23 cellular contexts compared by ENCODE assay signal in genomic region chr16:86935323-86935669, GRCh38.
A peak's percentile ranks its signal among the peaks of the same experiment; 100 is the strongest.
DNase-seq lines count a peak whose midpoint lies in the region; ATAC-seq and TF ChIP-seq lines count a peak whose summit lies in the region.
"Had no signal": no experiment of that assay in that cellular context is flagged by ENCODE, and none has a peak within 500 bp of the region (broad histone marks: within the 10 kb centered on the region; RNA-seq: fewer than 3 reads in every experiment).

No MANE protein-coding gene starts in this region.

- no peak overlapping the region for H3K4me3 Mint-ChIP-seq in GM23338
- H3K4me3 Mint-ChIP-seq in neural progenitor cell = no peak overlapping the region
- H3K4me3 Mint-ChIP-seq: CD8-positive, alpha-beta T cell had no signal

- no peak overlapping the region for H4K8ac ChIP-seq in mesenchymal stem cell (ENCODE audit: low read length)

- no peaks in the 10 kb centered on the region for H3K4me1 Mint-ChIP-seq in GM23338
- H3K4me1 Mint-ChIP-seq in neural progenitor cell = peaks cover 14% of the 10 kb centered on the region
- H3K4me1 Mint-ChIP-seq: IgD-negative memory B cell had no signal

- H3K9me3 Mint-ChIP-seq in GM23338 (peaks cover 12% of the 10 kb centered on the region), neural progenitor cell (peaks cover 13% of the 10 kb centered on the region)

- H3K27ac ChIP-seq in GM23338 (ENCODE audit: low read depth) = no peak overlapping the region
- peak overlapping the region; percentile 46 for H3K27ac ChIP-seq in ectodermal cell (ENCODE audit: insufficient read depth, low read depth, low read length, poor library complexity, severe bottlenecking)
- no peak overlapping the region for H3K27ac ChIP-seq in mesenchymal stem cell (ENCODE audit: low read length, poor library complexity, severe bottlenecking)
- no peak overlapping the region for H3K27ac ChIP-seq in neural progenitor cell
- no peak overlapping the region for H3K27ac ChIP-seq in breast epithelium
- H3K27ac ChIP-seq: A549, C4-2B, KMS-11 had no signal

- H3K36me3 ChIP-seq in GM23338 (ENCODE audit: insufficient read depth) = no peaks in the 10 kb centered on the region
- no peaks in the 10 kb centered on the region for H3K36me3 ChIP-seq in ectodermal cell (ENCODE audit: control insufficient read depth, insufficient read depth, low read length)
- H3K36me3 ChIP-seq in mesenchymal stem cell (ENCODE audit: control insufficient read depth in 1 of 2, insufficient read depth in 2 of 2, low read depth in 1 of 2, low read length in 2 of 2) = peaks cover 0 to 4% of the 10 kb centered on the region in 2 experiments
- H3K36me3 ChIP-seq in neural progenitor cell = no peaks in the 10 kb centered on the region
- no peaks in the 10 kb centered on the region for H3K36me3 ChIP-seq in breast epithelium

- 67 to 77% methylated on average over 6 of the region's 6 CpGs for WGBS in ectodermal cell, 2 experiments
- 98% methylated on average over 6 of the region's 6 CpGs for WGBS in mesenchymal stem cell

- no peak for ATAC-seq in GM23338
- ATAC-seq: A549; CD8-positive, alpha-beta T cell; GM12878; HCT116 had no signal

- intact Hi-C loops in posterior vena cava (cut with DNase I) (no loop called here), breast epithelium (cut with DNase I; ENCODE audit: low total_unique reads) (no loop called here)

- no peak overlapping the region for H3K27ac Mint-ChIP-seq in GM23338
- peak overlapping the region; percentile 40 for H3K27ac Mint-ChIP-seq in neural progenitor cell
- H3K27ac Mint-ChIP-seq: CD8-positive, alpha-beta T cell; IgD-negative memory B cell had no signal

- H4K91ac ChIP-seq in mesenchymal stem cell (ENCODE audit: low read length) = no peak overlapping the region

- no peaks in the 10 kb centered on the region for H3K79me1 ChIP-seq in mesenchymal stem cell (replicated peaks; ENCODE audit: low read length, poor library complexity, severe bottlenecking)

- peaks cover 7% of the 10 kb centered on the region for H3K4me1 ChIP-seq in GM23338 (ENCODE audit: insufficient read depth)
- H3K4me1 ChIP-seq in ectodermal cell (ENCODE audit: control insufficient read depth, insufficient read depth, low read length) = peaks cover 7% of the 10 kb centered on the region
- H3K4me1 ChIP-seq in mesenchymal stem cell (ENCODE audit: control insufficient read depth, insufficient read depth, low read depth, low read length) = peaks cover 1% of the 10 kb centered on the region
- H3K4me1 ChIP-seq in neural progenitor cell = peaks cover 5% of the 10 kb centered on the region
- H3K4me1 ChIP-seq in breast epithelium = peaks cover 0 to 4% of the 10 kb centered on the region in 2 donors
- H3K4me1 ChIP-seq: A549, Caco-2 had no signal

- no peaks in the 10 kb centered on the region for H3K9me2 ChIP-seq in GM23338 (ENCODE audit: insufficient read depth)

- H3K4me2 ChIP-seq in GM23338 (no peak overlapping the region), mesenchymal stem cell (ENCODE audit: low read length, poor library complexity, severe bottlenecking) (no peak overlapping the region), neural progenitor cell (no peak overlapping the region)
- H3K4me2 ChIP-seq: A549, KMS-11 had no signal

- H2BK120ac ChIP-seq in mesenchymal stem cell (ENCODE audit: low read depth, low read length) = no peak overlapping the region

- H2AFZ ChIP-seq in GM23338 (peak overlapping the region; percentile 38; the same call in 1 of the 2 replicates), mesenchymal stem cell (ENCODE audit: low read depth, low read length) (no peak overlapping the region), neural progenitor cell (replicated peaks) (no peak overlapping the region)

- DNase-seq in GM23338 (ENCODE audit: low spot score) (no peak), mesenchymal stem cell (no peak), neural progenitor cell (ENCODE audit: low spot score) (no peak), RPMI8226 (no peak), posterior vena cava (ENCODE audit: low spot score) (no peak), breast epithelium (ENCODE audit: low spot score in 2 of 2) (no peak), GF-D8 (lab: John Stamatoyannopoulos, UW) (no peak)
- DNase-seq: AML-193; Caco-2; CD8-positive, alpha-beta T cell; GOT3; MM.1S; NCI-H1694; NCI-H2029 treated with DMSO at 0.1 percent for 48 hours; NCI-H526 treated with DMSO at 0.1 percent for 48 hours; SHP77 had no signal

- H3K9me3 ChIP-seq in ectodermal cell (ENCODE audit: control insufficient read depth, low read length) = no peaks in the 10 kb centered on the region
- peaks cover 10% of the 10 kb centered on the region for H3K9me3 ChIP-seq in mesenchymal stem cell (ENCODE audit: control insufficient read depth, low read length)
- no peaks in the 10 kb centered on the region for H3K9me3 ChIP-seq in neural progenitor cell (ENCODE audit: low read depth)
- peaks cover 0 to 10% of the 10 kb centered on the region in 2 donors for H3K9me3 ChIP-seq in breast epithelium

- H3K79me2 ChIP-seq in GM23338 (replicated peaks; ENCODE audit: insufficient read depth) = no peaks in the 10 kb centered on the region
- no peaks in the 10 kb centered on the region for H3K79me2 ChIP-seq in neural progenitor cell (ENCODE audit: low read depth)

- no peak for TF ChIP-seq POLR2A in breast epithelium (IDR thresholded peaks at IDR 0.05)

- no peak overlapping the region for H2AK5ac ChIP-seq in mesenchymal stem cell (ENCODE audit: low read length, severe bottlenecking)

- H3K23ac ChIP-seq in mesenchymal stem cell (ENCODE audit: low read length in 2 of 2) = no peak overlapping the region

- H3K4me3 ChIP-seq in GM23338 = no peak overlapping the region
- no peak overlapping the region for H3K4me3 ChIP-seq in ectodermal cell (ENCODE audit: insufficient read depth, low read depth, low read length)
- H3K4me3 ChIP-seq in mesenchymal stem cell (ENCODE audit: insufficient read depth in 1 of 2, low read depth in 1 of 2, low read length in 2 of 2) = no peak overlapping the region
- no peak overlapping the region for H3K4me3 ChIP-seq in neural progenitor cell
- H3K4me3 ChIP-seq in breast epithelium = no peak overlapping the region
- H3K4me3 ChIP-seq: A549, GM12878 had no signal

- H3F3A ChIP-seq in GM23338 (replicated peaks; ENCODE audit: low read depth) = no peaks in the 10 kb centered on the region
- H3F3A ChIP-seq in neural progenitor cell (ENCODE audit: low read depth) = no peaks in the 10 kb centered on the region

- no peak overlapping the region for H3K4ac ChIP-seq in mesenchymal stem cell (ENCODE audit: low read depth in 1 of 2, low read length in 2 of 2)

- peak overlapping the region; percentile 46 for H2BK15ac ChIP-seq in mesenchymal stem cell (ENCODE audit: low read depth, poor library complexity, severe bottlenecking)

- no peaks in the 10 kb centered on the region for H3K27me3 ChIP-seq in GM23338 (ENCODE audit: insufficient read depth)
- no peaks in the 10 kb centered on the region for H3K27me3 ChIP-seq in ectodermal cell (ENCODE audit: control insufficient read depth, insufficient read depth, low read length, poor library complexity, severe bottlenecking)
- peaks cover 0 to 56% of the 10 kb centered on the region in 2 experiments for H3K27me3 ChIP-seq in mesenchymal stem cell (ENCODE audit: control insufficient read depth in 1 of 2, insufficient read depth in 1 of 2, low read length in 2 of 2)
- no peaks in the 10 kb centered on the region for H3K27me3 ChIP-seq in neural progenitor cell
- peaks cover 0 to 19% of the 10 kb centered on the region in 2 donors for H3K27me3 ChIP-seq in breast epithelium

- TF ChIP-seq CTCF in GM23338 (conservative IDR thresholded peaks at IDR 0.05; ENCODE audit: low read depth in 2 of 2) (no peak), neural progenitor cell (IDR thresholded peaks at IDR 0.05) (no peak), breast epithelium (IDR thresholded peaks at IDR 0.05) (no peak)

- no peaks in the 10 kb centered on the region for H4K20me1 ChIP-seq in GM23338 (replicated peaks; ENCODE audit: insufficient read depth)
- no peaks in the 10 kb centered on the region for H4K20me1 ChIP-seq in neural progenitor cell (ENCODE audit: low read depth)

- peak overlapping the region in 1 of 2 experiments; percentile 6 for H2BK12ac ChIP-seq in mesenchymal stem cell (ENCODE audit: low read length in 2 of 2)

- H3K27me3 Mint-ChIP-seq in GM23338 (ENCODE audit: insufficient read depth, low read depth, poor library complexity) = peaks cover 6% of the 10 kb centered on the region
- H3K27me3 Mint-ChIP-seq in neural progenitor cell (ENCODE audit: insufficient read depth, low read depth) = peaks cover 9% of the 10 kb centered on the region

- no peaks in the 10 kb centered on the region; the same call in 2 of the 3 replicates for H3K36me3 Mint-ChIP-seq in GM23338 (ENCODE audit: low read depth)
- no peaks in the 10 kb centered on the region for H3K36me3 Mint-ChIP-seq in neural progenitor cell
- H3K36me3 Mint-ChIP-seq: CD8-positive, alpha-beta T cell had no signal

- no peak overlapping the region for H2BK5ac ChIP-seq in mesenchymal stem cell (ENCODE audit: low read depth, low read length, poor library complexity, severe bottlenecking)

- H3K14ac ChIP-seq in mesenchymal stem cell (ENCODE audit: low read length in 2 of 2) = no peak overlapping the region

- no peak overlapping the region for H3K9ac ChIP-seq in mesenchymal stem cell (ENCODE audit: low read length)
- H3K9ac ChIP-seq in neural progenitor cell = no peak overlapping the region
- H3K9ac ChIP-seq: KMS-11 had no signal

- H3K18ac ChIP-seq in mesenchymal stem cell (ENCODE audit: low read depth in 1 of 2, low read length in 2 of 2) = no peak overlapping the region

TF ChIP-seq in GM23338, 12 proteins besides CTCF, POLR2A, EP300 and RAD21 (continues in another document):
- TF ChIP-seq NANOG (IDR thresholded peaks at IDR 0.05; ENCODE audit: borderline replicate concordance) (no peak), JUNB (IDR thresholded peaks at IDR 0.05; ENCODE audit: unreplicated experiment) (no peak), EZH2phosphoT487 (IDR thresholded peaks at IDR 0.05; ENCODE audit: unreplicated experiment) (no peak), ETS1 (IDR thresholded peaks at IDR 0.05) (no peak)
